Comparison of ENCODE assay signal across 17 cellular contexts in the genomic region with DNA sequence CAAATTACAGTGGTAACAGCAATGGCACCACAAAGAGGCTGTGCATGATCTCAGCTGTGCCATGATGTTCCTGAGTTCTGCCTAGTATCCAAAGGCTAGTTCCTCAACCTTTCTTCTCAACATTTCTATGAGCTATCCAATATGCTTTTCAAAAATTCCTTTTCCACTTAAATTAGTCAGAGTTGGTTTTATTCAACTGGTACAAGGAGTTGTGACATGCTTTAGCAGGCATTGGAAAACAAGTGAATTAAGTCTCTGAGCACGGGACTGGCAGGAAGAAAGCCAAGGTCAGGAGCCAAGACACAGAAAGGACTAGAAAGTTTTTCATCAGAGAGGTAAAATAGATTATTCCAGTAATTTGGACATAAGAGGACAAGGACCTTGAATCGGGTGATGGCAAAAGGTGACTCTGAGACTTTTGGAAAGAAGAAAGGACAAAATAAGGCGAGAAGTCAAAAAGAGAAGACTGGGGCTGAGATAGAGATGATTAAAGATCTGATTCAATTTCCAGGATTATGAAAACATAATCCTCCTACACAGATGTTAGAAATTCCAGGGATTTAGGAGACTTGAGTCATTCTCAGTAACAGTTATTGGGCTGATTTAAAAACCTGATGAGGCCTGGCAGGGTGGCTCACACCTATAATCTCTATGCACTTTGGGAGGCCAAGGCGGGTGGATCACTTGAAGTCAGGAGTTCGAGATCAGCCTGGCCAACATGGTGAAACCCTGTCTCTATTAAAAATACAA. TPM values are rescaled to one million over a fixed set of nuclear protein-coding genes. Genes with fewer than 3 reads are reported as not detected.
DNase-seq lines count a peak whose midpoint lies in the region; ATAC-seq and TF ChIP-seq lines count a peak whose summit lies in the region.
"Had no signal": no experiment of that assay in that cellular context is flagged by ENCODE, and none has a peak within 500 bp of the region (broad histone marks: within the 10 kb centered on the region; RNA-seq: fewer than 3 reads in every experiment).

No MANE protein-coding gene starts in this region.

- H3K27me3 ChIP-seq in RWPE2 (ENCODE audit: insufficient read depth, poor library complexity, severe bottlenecking) (no peaks in the 10 kb centered on the region), fibroblast of lung (ENCODE audit: control insufficient read depth, insufficient read depth, low read length) (no peaks in the 10 kb centered on the region)
- H3K27me3 ChIP-seq: ovary, tibial nerve had no signal

- H2AFZ ChIP-seq in fibroblast of lung (ENCODE audit: low read length): no peak overlapping the region

- no peak overlapping the region for H3K4me3 Mint-ChIP-seq in activated CD4-positive, alpha-beta T cell treated with anti-CD3 and anti-CD28 coated beads, Interleukin-2, amount 10 ng/mL, durations not matched to agents 7 days and 5 days
- no peak overlapping the region for H3K4me3 Mint-ChIP-seq in type B pancreatic cell
- no peak overlapping the region for H3K4me3 Mint-ChIP-seq in activated T-cell treated with anti-CD3 and anti-CD28 coated beads, Interleukin-2, amount 50 U/mL, for 4 hours
- H3K4me3 Mint-ChIP-seq: activated CD8-positive, alpha-beta memory T cell treated with anti-CD3 and anti-CD28 coated beads, Interleukin-2, amount 10 ng/mL, durations not matched to agents 7 days and 5 days; dendritic cell treated with granulocyte-macrophage colony-stimulating factor and Interleukin-4, amounts not matched to agents 40 ng/mL and 50 ng/mL, for 4 days; immature natural killer cell had no signal

- no peak overlapping the region for H3K4me3 ChIP-seq in RWPE2 (ENCODE audit: severe bottlenecking)
- H3K4me3 ChIP-seq in fibroblast of lung (replicated peaks in 1 of 4; ENCODE audit: control extremely low read depth in 1 of 4, insufficient read depth in 1 of 4, low read depth in 3 of 4, low read length in 4 of 4): no peak overlapping the region
- H3K4me3 ChIP-seq: K562, ovary, tibial nerve had no signal

- no peak overlapping the region for H3K4me2 ChIP-seq in fibroblast of lung (ENCODE audit: extremely low read depth, insufficient read depth, low read length)

- no peak for DNase-seq in activated CD4-positive, alpha-beta T cell treated with anti-CD3 and anti-CD28 coated beads, Interleukin-2, amount 10 ng/mL, durations not matched to agents 7 days and 5 days
- no peak for DNase-seq in activated CD4-positive, alpha-beta T cell treated with anti-CD3 and anti-CD28 coated beads, Interleukin-2, amount 50 U/mL, for 1 hour
- DNase-seq in RWPE2 (ENCODE audit: low spot score) (no peak), fibroblast of lung (ENCODE audit: low read depth in 2 of 2) (peak in 1 of 2 donors; percentile 72), stromal cell of bone marrow (ENCODE audit: low read depth) (peak; percentile 28), type B pancreatic cell (ENCODE audit: extremely low spot score, unreplicated experiment) (no peak)
- no peak for DNase-seq in activated T-cell treated with anti-CD3 and anti-CD28 coated beads, Interleukin-2, amount 50 U/mL, for 4 hours
- DNase-seq: activated CD8-positive, alpha-beta memory T cell treated with anti-CD3 and anti-CD28 coated beads, Interleukin-2, amount 10 ng/mL, durations not matched to agents 7 days and 5 days; immature natural killer cell; NCI-H1694 treated with DMSO at 0.1 percent for 48 hours; NCI-H748 treated with DMSO at 0.1 percent for 48 hours; ovary had no signal

- POLR2A ChIA-PET in activated CD4-positive, alpha-beta T cell treated with anti-CD3 and anti-CD28 coated beads, Interleukin-2, amount 10 ng/mL, durations not matched to agents 7 days and 5 days (lab: Charles Lee): no interaction called here

- CTCF ChIA-PET in activated CD4-positive, alpha-beta T cell treated with anti-CD3 and anti-CD28 coated beads, Interleukin-2, amount 10 ng/mL, durations not matched to agents 7 days and 5 days (lab: Charles Lee): interaction anchor here (1.0 kb wide), 1 partner anchor 9 kb away, joined by 5 read pairs; no protein-coding TSS in a partner anchor

- no peaks in the 10 kb centered on the region for H3K9me3 Mint-ChIP-seq in activated CD4-positive, alpha-beta T cell treated with anti-CD3 and anti-CD28 coated beads, Interleukin-2, amount 10 ng/mL, durations not matched to agents 7 days and 5 days
- no peaks in the 10 kb centered on the region for H3K9me3 Mint-ChIP-seq in type B pancreatic cell
- H3K9me3 Mint-ChIP-seq in activated T-cell treated with anti-CD3 and anti-CD28 coated beads, Interleukin-2, amount 50 U/mL, for 4 hours: no peaks in the 10 kb centered on the region
- H3K9me3 Mint-ChIP-seq: dendritic cell treated with granulocyte-macrophage colony-stimulating factor and Interleukin-4, amounts not matched to agents 40 ng/mL and 50 ng/mL, for 4 days; immature natural killer cell had no signal

- H3K27ac ChIP-seq in RWPE2 (ENCODE audit: poor library complexity, severe bottlenecking) (peak overlapping the region; percentile 14), fibroblast of lung (ENCODE audit: insufficient read depth, low read length) (peak overlapping the region; percentile 68)
- H3K27ac ChIP-seq: ovary had no signal

- H3K9ac ChIP-seq in fibroblast of lung (ENCODE audit: insufficient read depth, low read length): no peak overlapping the region

- H3K79me2 ChIP-seq in fibroblast of lung (ENCODE audit: control insufficient read depth, insufficient read depth, low read length): no peaks in the 10 kb centered on the region

- no peaks in the 10 kb centered on the region for H3K4me1 Mint-ChIP-seq in activated CD4-positive, alpha-beta T cell treated with anti-CD3 and anti-CD28 coated beads, Interleukin-2, amount 10 ng/mL, durations not matched to agents 7 days and 5 days
- no peaks in the 10 kb centered on the region for H3K4me1 Mint-ChIP-seq in type B pancreatic cell (ENCODE audit: unreplicated experiment)
- H3K4me1 Mint-ChIP-seq in activated T-cell treated with anti-CD3 and anti-CD28 coated beads, Interleukin-2, amount 50 U/mL, for 4 hours (ENCODE audit: low read depth): no peaks in the 10 kb centered on the region
- H3K4me1 Mint-ChIP-seq: immature natural killer cell had no signal

- H3K27me3 Mint-ChIP-seq in activated CD4-positive, alpha-beta T cell treated with anti-CD3 and anti-CD28 coated beads, Interleukin-2, amount 10 ng/mL, durations not matched to agents 7 days and 5 days: no peaks in the 10 kb centered on the region
- no peaks in the 10 kb centered on the region for H3K27me3 Mint-ChIP-seq in type B pancreatic cell
- H3K27me3 Mint-ChIP-seq in activated T-cell treated with anti-CD3 and anti-CD28 coated beads, Interleukin-2, amount 50 U/mL, for 4 hours (ENCODE audit: low read depth): no peaks in the 10 kb centered on the region
- H3K27me3 Mint-ChIP-seq: activated CD8-positive, alpha-beta memory T cell treated with anti-CD3 and anti-CD28 coated beads, Interleukin-2, amount 10 ng/mL, durations not matched to agents 7 days and 5 days; dendritic cell treated with granulocyte-macrophage colony-stimulating factor and Interleukin-4, amounts not matched to agents 40 ng/mL and 50 ng/mL, for 4 days had no signal

- H3K36me3 ChIP-seq in RWPE2 (ENCODE audit: low read depth): peaks cover 84% of the 10 kb centered on the region
- peaks cover 3% of the 10 kb centered on the region for H3K36me3 ChIP-seq in fibroblast of lung (ENCODE audit: control insufficient read depth, insufficient read depth, low read length)
- H3K36me3 ChIP-seq: ovary had no signal

- ATAC-seq in RWPE2 (ENCODE audit: low read depth) (peak; percentile 45; the same call in 1 of the 3 replicates), HG02642 (IDR thresholded peaks at IDR 0.05; ENCODE audit: poor library complexity, unreplicated experiment) (no peak)
- ATAC-seq in activated T-cell treated with anti-CD3 and anti-CD28 coated beads, Interleukin-2, amount 50 U/mL, for 4 hours: no peak
- ATAC-seq: activated CD8-positive, alpha-beta memory T cell treated with anti-CD3 and anti-CD28 coated beads, Interleukin-2, amount 10 ng/mL, durations not matched to agents 7 days and 5 days; Right ventricle myocardium inferior had no signal

- peaks cover 62% of the 10 kb centered on the region for H3K36me3 Mint-ChIP-seq in activated CD4-positive, alpha-beta T cell treated with anti-CD3 and anti-CD28 coated beads, Interleukin-2, amount 10 ng/mL, durations not matched to agents 7 days and 5 days (ENCODE audit: low read depth)
- H3K36me3 Mint-ChIP-seq in type B pancreatic cell: peaks cover 41% of the 10 kb centered on the region
- H3K36me3 Mint-ChIP-seq in activated T-cell treated with anti-CD3 and anti-CD28 coated beads, Interleukin-2, amount 50 U/mL, for 4 hours (ENCODE audit: insufficient read depth): peaks cover 52% of the 10 kb centered on the region

- no peaks in the 10 kb centered on the region for H4K20me1 ChIP-seq in fibroblast of lung (ENCODE audit: control insufficient read depth, extremely low read depth, insufficient read depth, low read length)

- peak overlapping the region; percentile 39 for H3K27ac Mint-ChIP-seq in activated CD4-positive, alpha-beta T cell treated with anti-CD3 and anti-CD28 coated beads, Interleukin-2, amount 10 ng/mL, durations not matched to agents 7 days and 5 days
- no peak overlapping the region for H3K27ac Mint-ChIP-seq in type B pancreatic cell
- H3K27ac Mint-ChIP-seq: dendritic cell treated with granulocyte-macrophage colony-stimulating factor and Interleukin-4, amounts not matched to agents 40 ng/mL and 50 ng/mL, for 4 days had no signal

- H3K4me1 ChIP-seq in RWPE2 (ENCODE audit: insufficient read depth, poor library complexity, severe bottlenecking): no peaks in the 10 kb centered on the region
- peaks cover 3% of the 10 kb centered on the region for H3K4me1 ChIP-seq in fibroblast of lung (ENCODE audit: control insufficient read depth, extremely low read depth, insufficient read depth, low read length)
- H3K4me1 ChIP-seq: tibial nerve had no signal

- TF ChIP-seq CTCF in RWPE2 (IDR thresholded peaks at IDR 0.05; ENCODE audit: poor library complexity, severe bottlenecking) (no peak), fibroblast of lung (conservative IDR thresholded peaks at IDR 0.05 in 1 of 2, IDR thresholded peaks at IDR 0.05 in 1 of 2; ENCODE audit: low read depth in 1 of 2, low read length in 2 of 2) (no peak), type B pancreatic cell (conservative IDR thresholded peaks at IDR 0.05) (no peak)

- no peaks in the 10 kb centered on the region for H3K9me3 ChIP-seq in RWPE2 (ENCODE audit: severe bottlenecking)
- H3K9me3 ChIP-seq in fibroblast of lung (ENCODE audit: control insufficient read depth, insufficient read depth, low read depth, low read length): no peaks in the 10 kb centered on the region
- H3K9me3 ChIP-seq: ovary, tibial nerve had no signal

RNA-seq across cellular contexts. Expression of a gene that starts 36.1 kb away (rescaled TPM):
- total RNA-seq in activated CD4-positive, alpha-beta T cell treated with anti-CD3 and anti-CD28 coated beads, Interleukin-2, amount 10 ng/mL, durations not matched to agents 7 days and 5 days: 10 to 100 TPM; 88.9 to 97.7 TPM
- total RNA-seq in fibroblast of lung: 97.3 and 112 TPM in 2 replicates
- 36.2 and 37.2 TPM in 2 replicates for polyA plus RNA-seq in fibroblast of lung
- 26.0 and 29.6 TPM in 2 replicates for polyA plus RNA-seq in fibroblast of lung (2012)
- polyA minus RNA-seq in fibroblast of lung (ENCODE audit: low replicate concordance): 46.4 and 46.9 TPM in 2 replicates
- total RNA-seq in type B pancreatic cell (ENCODE audit: low replicate concordance): 78.3 and 88.6 TPM in 2 replicates
- 10 to 100 TPM; 55.9 to 65.2 (median 64.4) TPM for total RNA-seq in activated T-cell treated with anti-CD3 and anti-CD28 coated beads, Interleukin-2, amount 50 U/mL, for 4 hours

RNA-seq across cellular contexts. Expression of a gene that starts 36.2 kb away (rescaled TPM):
- total RNA-seq in activated CD4-positive, alpha-beta T cell treated with anti-CD3 and anti-CD28 coated beads, Interleukin-2, amount 10 ng/mL, durations not matched to agents 7 days and 5 days: 10 to 100 TPM; 74.8 to 79.1 TPM
- total RNA-seq in fibroblast of lung (99.9 and 145 TPM in 2 replicates), type B pancreatic cell (ENCODE audit: low replicate concordance) (114 and 118 TPM in 2 replicates)
- polyA plus RNA-seq in fibroblast of lung: 71.5 and 75.2 TPM in 2 replicates
- 68.1 and 74.8 TPM in 2 replicates for polyA plus RNA-seq in fibroblast of lung (2012)
- polyA minus RNA-seq in fibroblast of lung (ENCODE audit: low replicate concordance): 3.7 and 6.7 TPM in 2 replicates
- 100 to 1,000 TPM; 324 to 336 (median 330) TPM for total RNA-seq in activated T-cell treated with anti-CD3 and anti-CD28 coated beads, Interleukin-2, amount 50 U/mL, for 4 hours

RNA-seq across cellular contexts. Expression of a gene that starts 56.0 kb away (rescaled TPM):
- 10 to 100 TPM; 43.0 to 47.2 TPM for total RNA-seq in activated CD4-positive, alpha-beta T cell treated with anti-CD3 and anti-CD28 coated beads, Interleukin-2, amount 10 ng/mL, durations not matched to agents 7 days and 5 days
- total RNA-seq in fibroblast of lung: 107 and 116 TPM in 2 replicates
- polyA plus RNA-seq in fibroblast of lung: 99.6 and 160 TPM in 2 replicates
- 69.6 and 93.0 TPM in 2 replicates for polyA plus RNA-seq in fibroblast of lung (2012)
- 29.9 and 71.9 TPM in 2 replicates for polyA minus RNA-seq in fibroblast of lung (ENCODE audit: low replicate concordance)
- total RNA-seq in type B pancreatic cell (ENCODE audit: low replicate concordance): 66.1 and 72.7 TPM in 2 replicates
- total RNA-seq in activated T-cell treated with anti-CD3 and anti-CD28 coated beads, Interleukin-2, amount 50 U/mL, for 4 hours: 10 to 100 TPM; 30.1 to 31.9 (median 30.6) TPM

RNA-seq across cellular contexts. Expression of a gene that starts 56.3 kb away (rescaled TPM):
- total RNA-seq in activated CD4-positive, alpha-beta T cell treated with anti-CD3 and anti-CD28 coated beads, Interleukin-2, amount 10 ng/mL, durations not matched to agents 7 days and 5 days: 100 to 1,000 TPM in 1 of 2 experiments, 10 to 100 TPM in 1; 97.0 to 102 TPM
- total RNA-seq in fibroblast of lung (46.0 and 49.0 TPM in 2 replicates), type B pancreatic cell (ENCODE audit: low replicate concordance) (102 and 119 TPM in 2 replicates)
- polyA plus RNA-seq in fibroblast of lung: 134 and 151 TPM in 2 replicates
- polyA plus RNA-seq in fibroblast of lung (2012): 179 and 184 TPM in 2 replicates
- 44.4 and 51.3 TPM in 2 replicates for polyA minus RNA-seq in fibroblast of lung (ENCODE audit: low replicate concordance)
- 100 to 1,000 TPM; 150 to 171 (median 151) TPM for total RNA-seq in activated T-cell treated with anti-CD3 and anti-CD28 coated beads, Interleukin-2, amount 50 U/mL, for 4 hours
